ENCODE assay signal across 33 cellular contexts in genomic region chr18:51123481-51123880, GRCh38.
"Had no signal": no experiment of that assay in that cellular context is flagged by ENCODE, and none has a peak within 500 bp of the region (broad histone marks: within the 10 kb centered on the region; RNA-seq: fewer than 3 reads in every experiment).

No MANE protein-coding gene starts in this region.

- H3K9me3 ChIP-seq: adrenal gland, body of pancreas had no signal

- DNase-seq: activated B cell treated with CpG ODN at 0.5 μM for 24 hours; activated CD4-positive, alpha-beta memory T cell treated with anti-CD3 and anti-CD28 coated beads for 36 hours; activated CD4-positive, alpha-beta T cell treated with anti-CD3 and anti-CD28 coated beads for 4 hours; activated CD4-positive, alpha-beta T cell treated with anti-CD3 and anti-CD28 coated beads, Interleukin-2, amount 10 ng/mL, durations not matched to agents 24 days and 14 days; activated CD4-positive, alpha-beta T cell treated with anti-CD3 and anti-CD28 coated beads, Interleukin-2, amount 50 U/mL, for 1 hour; activated CD4-positive, alpha-beta T cell treated with anti-CD3 and anti-CD28 coated beads, Interleukin-2, amount 50 U/mL, for 4 hours; activated CD4-positive, CD25-positive, alpha-beta regulatory T cell treated with anti-CD3 and anti-CD28 coated beads, Interleukin-2, amount 50 U/mL, for 72 hours; activated CD8-positive, alpha-beta memory T cell treated with anti-CD3 and anti-CD28 coated beads, Interleukin-2, amount 10 ng/mL, durations not matched to agents 7 days and 5 days; activated CD8-positive, alpha-beta T cell treated with anti-CD3 and anti-CD28 coated beads for 36 hours; activated effector memory CD4-positive, alpha-beta T cell treated with anti-CD3 and anti-CD28 coated beads, Interleukin-2, amount 50 U/mL, for 16 hours; activated gamma-delta T cell treated with Interleukin-2 at 50 U/mL for 16 hours; activated naive CD4-positive, alpha-beta T cell; activated naive CD4-positive, alpha-beta T cell treated with anti-CD3 and anti-CD28 coated beads for 36 hours; activated naive CD4-positive, alpha-beta T cell treated with anti-CD3 and anti-CD28 coated beads, Interleukin-2, amount 50 U/mL, for 16 hours; activated naive CD8-positive, alpha-beta T cell treated with anti-CD3 and anti-CD28 coated beads for 36 hours; activated T-cell treated with anti-CD3 and anti-CD28 coated beads for 4 hours; activated T-cell treated with anti-CD3 and anti-CD28 coated beads, Interleukin-2, amount 50 U/mL, for 1 hour; activated T-cell treated with anti-CD3 and anti-CD28 coated beads, Interleukin-2, amount 50 U/mL, for 4 hours; activated T-cell treated with anti-CD3 and anti-CD28 coated beads, Interleukin-2, amount 50 U/mL, for 72 hours; adrenal gland; amniotic stem cell; body of pancreas; brain microvascular endothelial cell; caudate nucleus; cerebellar nuclear complex; SW 1271; T-helper 1 cell; T-helper 2 cell; T-helper 9 cell had no signal

- H3K27ac ChIP-seq: adrenal gland, body of pancreas, brain microvascular endothelial cell, breast epithelium, VCaP had no signal

- H3K27me3 ChIP-seq: adrenal gland, body of pancreas, brain microvascular endothelial cell, breast epithelium had no signal

- H3K36me3 ChIP-seq: adrenal gland, brain microvascular endothelial cell, breast epithelium had no signal

- H3K4me1 ChIP-seq: adrenal gland, body of pancreas, breast epithelium had no signal

- FAIRE-seq: astrocyte, TTC549 had no signal

- H3K4me3 ChIP-seq: adrenal gland, body of pancreas, breast epithelium had no signal
